In genomic region chr20:59365611-59366284, GRCh38 we compare ENCODE assay signal across 17 cellular contexts.
"Had no signal": no experiment of that assay in that cellular context is flagged by ENCODE, and none has a peak within 500 bp of the region (broad histone marks: within the 10 kb centered on the region; RNA-seq: fewer than 3 reads in every experiment).

No MANE protein-coding gene starts in this region.

- FAIRE-seq: astrocyte, bronchial epithelial cell, urothelium cell line had no signal

- H3K27ac Mint-ChIP-seq: activated T-cell treated with anti-CD3 and anti-CD28 coated beads, Interleukin-2, amount 50 U/mL, for 72 hours; memory B cell; naive B cell; neural progenitor cell had no signal

- H3K27ac ChIP-seq: gastroesophageal sphincter, heart right ventricle, neural progenitor cell, tibial artery had no signal

- ATAC-seq: activated T-cell treated with anti-CD3 and anti-CD28 coated beads, Interleukin-2, amount 50 U/mL, for 72 hours; esophagus mucosa; gastroesophageal sphincter; heart right ventricle; sciatic nerve had no signal

- H3K9me3 Mint-ChIP-seq: memory B cell, neural progenitor cell had no signal

- DNase-seq: activated CD4-positive, alpha-beta T cell treated with anti-CD3 and anti-CD28 coated beads, Interleukin-2, amount 50 U/mL, for 4 hours; activated effector memory CD4-positive, alpha-beta T cell treated with anti-CD3 and anti-CD28 coated beads, Interleukin-2, amount 50 U/mL, for 16 hours; activated naive CD4-positive, alpha-beta T cell treated with anti-CD3 and anti-CD28 coated beads, Interleukin-2, amount 50 U/mL, for 16 hours; activated T-cell treated with anti-CD3 and anti-CD28 coated beads, Interleukin-2, amount 50 U/mL, for 72 hours; effector CD4-positive, alpha-beta T cell; heart right ventricle; naive B cell; stimulated activated naive CD4-positive, alpha-beta T cell; tibial artery had no signal

- H3K36me3 ChIP-seq: gastroesophageal sphincter, heart right ventricle, neural progenitor cell, tibial artery had no signal

- H3K9me3 ChIP-seq: gastroesophageal sphincter, heart right ventricle, tibial artery had no signal

- H3K4me3 ChIP-seq: gastroesophageal sphincter, heart right ventricle, neural progenitor cell, tibial artery had no signal

- H3K4me1 ChIP-seq: gastroesophageal sphincter, heart right ventricle, tibial artery had no signal

- H3K36me3 Mint-ChIP-seq: memory B cell, naive B cell, neural progenitor cell had no signal

- H3K4me3 Mint-ChIP-seq: activated T-cell treated with anti-CD3 and anti-CD28 coated beads, Interleukin-2, amount 50 U/mL, for 72 hours; memory B cell; neural progenitor cell had no signal

- H3K4me1 Mint-ChIP-seq: memory B cell, naive B cell had no signal
